ENCODE assay signal across 1 cellular context in the genomic region with DNA sequence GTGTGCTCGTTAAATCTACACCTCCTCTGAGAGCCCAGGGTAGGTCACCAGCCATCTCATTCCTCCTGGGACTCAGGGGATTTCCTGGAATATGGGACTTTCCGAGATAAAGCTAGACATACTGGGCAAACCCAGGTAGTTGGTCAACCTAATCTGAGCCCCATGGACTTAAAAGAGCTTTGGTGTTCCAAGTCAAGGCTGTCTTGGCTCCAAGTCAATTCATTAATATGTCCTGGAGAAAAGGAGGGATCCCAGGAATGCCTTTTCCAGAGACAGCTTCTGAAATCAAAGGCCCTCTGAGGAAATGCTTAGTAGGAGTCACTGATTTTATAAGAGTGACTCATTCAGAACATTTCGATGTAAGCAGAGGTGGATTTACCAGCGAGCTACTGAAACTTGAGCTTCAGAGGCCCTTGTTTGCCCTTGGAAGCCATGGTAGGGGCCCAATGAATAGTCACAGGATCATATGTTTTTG.
TF ChIP-seq lines count a peak whose summit lies in the region.

No MANE protein-coding gene starts in this region.

TF ChIP-seq in A549, 52 proteins besides CTCF, POLR2A, EP300 and RAD21 (continued from another document):
- peak; percentile 86; the same call in 1 of the 2 replicates for TF ChIP-seq GATA3 (IDR thresholded peaks at IDR 0.05; ENCODE audit: borderline replicate concordance)
- TF ChIP-seq HMGXB4 (CRISPR knock-in tag; IDR thresholded peaks at IDR 0.05; ENCODE audit: borderline replicate concordance): no peak
- no peak for TF ChIP-seq POLR2AphosphoS2 (conservative IDR thresholded peaks at IDR 0.05; ENCODE audit: low read length)
- peak; percentile 8; the same call in 1 of the 2 replicates for TF ChIP-seq MYC (IDR thresholded peaks at IDR 0.05; ENCODE audit: borderline replicate concordance, low read length)
- TF ChIP-seq RARB (CRISPR knock-in tag; IDR thresholded peaks at IDR 0.05): no peak
- TF ChIP-seq KDM5A (IDR thresholded peaks at IDR 0.05): no peak
- TF ChIP-seq RNF2 (IDR thresholded peaks at IDR 0.05; ENCODE audit: borderline replicate concordance, low read depth): no peak
- no peak for TF ChIP-seq TP53 (CRISPR knock-in tag; IDR thresholded peaks at IDR 0.05)
- TF ChIP-seq ZNF302 (CRISPR knock-in tag; IDR thresholded peaks at IDR 0.05): no peak
- TF ChIP-seq RCOR1 (IDR thresholded peaks at IDR 0.05; ENCODE audit: low read depth, low read length): no peak
- no peak for TF ChIP-seq HES2 (IDR thresholded peaks at IDR 0.05)
- TF ChIP-seq KDM1A (IDR thresholded peaks at IDR 0.05; ENCODE audit: low read depth): no peak
- TF ChIP-seq ZSCAN20 (CRISPR knock-in tag; IDR thresholded peaks at IDR 0.05): no peak
- TF ChIP-seq CBX2 (IDR thresholded peaks at IDR 0.05; ENCODE audit: borderline replicate concordance, low read depth): no peak
- TF ChIP-seq FOSL2 (IDR thresholded peaks at IDR 0.05): peak; percentile 91
- peak; percentile 97 for TF ChIP-seq FOSL2 (CRISPR knock-in tag; IDR thresholded peaks at IDR 0.05)
- TF ChIP-seq FOXS1 (CRISPR knock-in tag; IDR thresholded peaks at IDR 0.05): no peak
- no peak for TF ChIP-seq NFE2L2 (conservative IDR thresholded peaks at IDR 0.05; ENCODE audit: low read length)
- TF ChIP-seq JUNB (IDR thresholded peaks at IDR 0.05): peak; percentile 96
- no peak for TF ChIP-seq PHF8 (IDR thresholded peaks at IDR 0.05; ENCODE audit: borderline replicate concordance, low read depth)
- no peak for TF ChIP-seq EHF (CRISPR knock-in tag; IDR thresholded peaks at IDR 0.05)
- TF ChIP-seq CHD2 (IDR thresholded peaks at IDR 0.05; ENCODE audit: low read length, partially characterized antibody): no peak
- TF ChIP-seq JUN (IDR thresholded peaks at IDR 0.05): peak; percentile 51 to 90; a peak in 4 of 5 replicates
- TF ChIP-seq SREBF2 (IDR thresholded peaks at IDR 0.05): no peak
- TF ChIP-seq FOSB (CRISPR knock-in tag; IDR thresholded peaks at IDR 0.05): no peak
- TF ChIP-seq SMC3 (IDR thresholded peaks at IDR 0.05): peak; percentile 37; the same call in 2 of the 3 replicates
- TF ChIP-seq BCL3 (IDR thresholded peaks at IDR 0.05): 0 out of 3 replicates have a peak, but pooled peaks have one; percentile 52
- TF ChIP-seq MAX (IDR thresholded peaks at IDR 0.05): 0 out of 2 replicates have a peak, but pooled peaks have one; percentile 49
- TF ChIP-seq HOXB13 (CRISPR knock-in tag; IDR thresholded peaks at IDR 0.05; ENCODE audit: low read depth): no peak; the same call in 1 of the 2 replicates
- no peak for TF ChIP-seq HOXB5 (CRISPR knock-in tag; IDR thresholded peaks at IDR 0.05)
- TF ChIP-seq, protein P1, sequence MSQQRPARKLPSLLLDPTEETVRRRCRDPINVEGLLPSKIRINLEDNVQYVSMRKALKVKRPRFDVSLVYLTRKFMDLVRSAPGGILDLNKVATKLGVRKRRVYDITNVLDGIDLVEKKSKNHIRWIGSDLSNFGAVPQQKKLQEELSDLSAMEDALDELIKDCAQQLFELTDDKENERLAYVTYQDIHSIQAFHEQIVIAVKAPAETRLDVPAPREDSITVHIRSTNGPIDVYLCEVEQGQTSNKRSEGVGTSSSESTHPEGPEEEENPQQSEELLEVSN (IDR thresholded peaks at IDR 0.05; ENCODE audit: borderline replicate concordance, low read depth): 0 out of 2 replicates have a peak, but pooled peaks have one; percentile 8
- TF ChIP-seq, protein P2, sequence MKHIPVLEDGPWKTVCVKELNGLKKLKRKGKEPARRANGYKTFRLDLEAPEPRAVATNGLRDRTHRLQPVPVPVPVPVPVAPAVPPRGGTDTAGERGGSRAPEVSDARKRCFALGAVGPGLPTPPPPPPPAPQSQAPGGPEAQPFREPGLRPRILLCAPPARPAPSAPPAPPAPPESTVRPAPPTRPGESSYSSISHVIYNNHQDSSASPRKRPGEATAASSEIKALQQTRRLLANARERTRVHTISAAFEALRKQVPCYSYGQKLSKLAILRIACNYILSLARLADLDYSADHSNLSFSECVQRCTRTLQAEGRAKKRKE (CRISPR knock-in tag; IDR thresholded peaks at IDR 0.05; ENCODE audit: low read depth): no peak
- no peak for TF ChIP-seq MAZ (IDR thresholded peaks at IDR 0.05; ENCODE audit: borderline replicate concordance, low read depth, low read length)
